14 cellular contexts compared by ENCODE assay signal in genomic region chr22:45463691-45464090, GRCh38. TPM values are rescaled to one million over a fixed set of nuclear protein-coding genes. Genes with fewer than 3 reads are reported as not detected.
"Had no signal": no experiment of that assay in that cellular context is flagged by ENCODE, and none has a peak within 500 bp of the region (broad histone marks: within the 10 kb centered on the region; RNA-seq: fewer than 3 reads in every experiment).

No MANE protein-coding gene starts in this region.

RNA-seq across cellular contexts. Expression of gene FBLN1, which starts 39.0 kb away (rescaled TPM):
- total RNA-seq: activated naive CD4-positive, alpha-beta T cell treated with anti-CD3 and anti-CD28 coated beads for 36 hours; activated naive CD8-positive, alpha-beta T cell treated with anti-CD3 and anti-CD28 coated beads, Interleukin-2, amount 10 ng/mL, durations not matched to agents 7 days and 5 days; activated T-cell treated with anti-CD3 and anti-CD28 coated beads, Interleukin-2, amount 50 U/mL, for 72 hours; activated T-helper 1 cell treated with anti-CD3 and anti-CD28 coated beads, Interleukin-12 subunit alpha, Interleukin-12 subunit beta, Interleukin-2, Interleukin-4 antibody, amounts not matched to agents 30 ng/mL and 10 ng/mL and 1 ng/mL, durations not matched to agents 14 hours and 24 hours and 36 hours; activated T-helper 2 cell treated with anti-CD3 and anti-CD28 coated beads, Interferon-gamma antibody, Interleukin-2, Interleukin-4, amounts not matched to agents 10 μg/mL and 5 μg/mL and 100 μg/mL, durations not matched to agents 14 hours and 24 hours and 36 hours had no signal

RNA-seq across cellular contexts. Expression of gene RIBC2, which starts 50.2 kb away (rescaled TPM):
- total RNA-seq: ascending aorta, astrocyte, body of pancreas, cardiac septum had no signal

RNA-seq across cellular contexts. Expression of gene SMC1B, which starts 50.3 kb away (rescaled TPM):
- total RNA-seq: adrenal gland, aorta, ascending aorta, astrocyte, body of pancreas, breast epithelium, bronchial epithelial cell, cardiac septum had no signal
- polyA plus RNA-seq: adrenal gland, aorta, cardiac muscle cell had no signal
